In the genomic region with DNA sequence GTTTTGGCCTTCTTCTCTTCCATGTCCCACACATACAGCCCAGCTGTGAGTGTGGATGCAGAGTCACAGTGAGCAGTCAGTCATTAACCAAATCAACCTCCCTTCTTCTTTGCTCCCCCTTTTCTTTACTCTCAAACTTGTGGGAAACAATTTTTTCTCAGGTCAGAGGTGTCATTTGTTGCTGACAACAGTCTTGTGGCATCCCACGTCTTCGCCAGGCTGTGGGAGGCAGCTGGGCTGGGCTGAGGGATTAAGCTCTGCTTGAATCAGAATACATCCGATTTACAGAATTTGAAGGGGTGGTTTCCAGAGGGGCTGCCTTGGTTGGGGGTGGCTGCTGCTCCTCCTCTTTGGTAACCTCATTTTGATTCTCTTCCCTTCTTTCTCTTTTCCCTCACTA, we compare ENCODE assay signal across 16 cellular contexts. TPM values are rescaled to one million over a fixed set of nuclear protein-coding genes. Genes with fewer than 3 reads are reported as not detected.
"Had no signal": no experiment of that assay in that cellular context is flagged by ENCODE, and none has a peak within 500 bp of the region (broad histone marks: within the 10 kb centered on the region; RNA-seq: fewer than 3 reads in every experiment).

No MANE protein-coding gene starts in this region.

- H3K27ac Mint-ChIP-seq: brain; stimulated activated memory B cell treated with anti-CD40 and anti-IgM and Interleukin-4, amounts not matched to agents 10 μg/mL and 1 μg/mL and 100 μg/mL, for 72 hours; T-helper 17 cell had no signal

- H3K4me1 Mint-ChIP-seq: central memory CD8-positive, alpha-beta T cell; stimulated activated memory B cell treated with anti-CD40 and anti-IgM and Interleukin-4, amounts not matched to agents 10 μg/mL and 1 μg/mL and 100 μg/mL, for 72 hours; T-helper 17 cell had no signal

- ATAC-seq: activated CD4-positive, CD25-positive, alpha-beta regulatory T cell treated with anti-CD3 and anti-CD28 coated beads, Interleukin-2, amount 50 U/mL, for 24 hours; left cardiac atrium; pancreas; stimulated activated memory B cell treated with anti-CD40 and anti-IgM and Interleukin-4, amounts not matched to agents 10 μg/mL and 1 μg/mL and 100 μg/mL, for 72 hours; T-helper 17 cell had no signal

- H3K4me3 Mint-ChIP-seq: brain; central memory CD8-positive, alpha-beta T cell; stimulated activated memory B cell treated with anti-CD40 and anti-IgM and Interleukin-4, amounts not matched to agents 10 μg/mL and 1 μg/mL and 100 μg/mL, for 72 hours; T-helper 17 cell had no signal

- H3K9me3 Mint-ChIP-seq: central memory CD8-positive, alpha-beta T cell; stimulated activated memory B cell treated with anti-CD40 and anti-IgM and Interleukin-4, amounts not matched to agents 10 μg/mL and 1 μg/mL and 100 μg/mL, for 72 hours had no signal

- H3K36me3 Mint-ChIP-seq: brain; stimulated activated memory B cell treated with anti-CD40 and anti-IgM and Interleukin-4, amounts not matched to agents 10 μg/mL and 1 μg/mL and 100 μg/mL, for 72 hours had no signal

- DNase-seq: activated naive CD4-positive, alpha-beta T cell treated with anti-CD3 and anti-CD28 coated beads, Interleukin-2, amount 50 U/mL, for 16 hours; activated T-cell treated with anti-CD3 and anti-CD28 coated beads, Interleukin-2, amount 50 U/mL, for 1 hour; adrenal gland; cortex of kidney; erythroblast; left cardiac atrium; mammary epithelial cell; pancreas; small intestine; T-helper 17 cell; tibial artery had no signal

RNA-seq across cellular contexts. Expression of gene SCGN, which starts 40.5 kb away (rescaled TPM):
- total RNA-seq: mammary epithelial cell, T-helper 17 cell, vagina had no signal
